8 cellular contexts compared by ENCODE assay signal in the genomic region with DNA sequence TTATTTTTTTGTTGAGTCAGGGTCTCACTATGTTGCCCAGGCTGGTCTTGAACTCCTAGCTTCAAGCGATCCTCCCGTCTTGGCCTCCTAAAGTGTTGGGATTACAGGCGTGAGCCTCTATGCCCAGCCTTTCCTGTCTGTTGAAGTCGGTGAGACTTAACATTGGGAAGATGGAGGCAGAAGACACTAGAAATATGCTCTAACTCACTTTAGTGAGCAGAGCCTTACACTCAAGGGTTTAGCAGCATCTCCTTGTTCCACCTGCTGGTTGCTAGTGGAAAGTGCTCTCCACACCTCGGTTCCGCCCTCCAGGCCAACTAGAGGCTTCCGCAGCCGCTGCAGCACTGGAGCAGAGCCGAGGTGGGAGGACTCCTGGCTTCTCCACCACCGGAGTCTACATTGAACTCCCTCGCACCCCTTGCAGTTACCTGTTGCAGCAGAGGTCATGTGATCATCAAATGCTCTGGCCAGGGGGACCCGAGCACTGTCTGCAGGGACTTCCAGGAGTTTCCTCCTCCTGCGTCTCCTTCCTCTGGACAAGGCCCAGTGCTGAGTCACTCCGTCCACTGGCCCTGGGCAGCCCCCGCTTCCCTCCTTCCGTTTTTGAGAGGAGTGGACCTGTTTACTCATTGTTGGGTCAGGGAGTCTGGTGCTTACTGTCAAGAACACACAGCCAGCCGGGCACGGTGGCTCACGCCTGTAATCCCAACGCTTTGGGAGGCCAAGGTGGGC. TPM values are rescaled to one million over a fixed set of nuclear protein-coding genes. Genes with fewer than 3 reads are reported as not detected.
DNase-seq lines count a peak whose midpoint lies in the region; ATAC-seq and TF ChIP-seq lines count a peak whose summit lies in the region.

No MANE protein-coding gene starts in this region.

- peak overlapping the region; percentile 98 to 99 for H3K27ac Mint-ChIP-seq in stimulated activated naive CD8-positive, alpha-beta T cell treated with anti-CD3 and anti-CD28 coated beads, Interleukin-15, amount 100 ng/mL, for 72 hours

- no peaks in the 10 kb centered on the region for H4K20me1 ChIP-seq in BLaER1
- H4K20me1 ChIP-seq in OCI-LY7 (ENCODE audit: insufficient read depth, low read length) = no peaks in the 10 kb centered on the region
- no peaks in the 10 kb centered on the region for H4K20me1 ChIP-seq in fibroblast of lung (ENCODE audit: control insufficient read depth, extremely low read depth, insufficient read depth, low read length)
- no peaks in the 10 kb centered on the region for H4K20me1 ChIP-seq in neural cell (ENCODE audit: insufficient read depth)

- TF ChIP-seq EP300 in neural cell (conservative IDR thresholded peaks at IDR 0.05; ENCODE audit: poor library complexity, severe bottlenecking) = no peak

- peak overlapping the region in 1 of 2 donors; percentile 52 for H3K4me3 Mint-ChIP-seq in stimulated activated naive CD8-positive, alpha-beta T cell treated with anti-CD3 and anti-CD28 coated beads, Interleukin-15, amount 100 ng/mL, for 72 hours

- H3K36me3 ChIP-seq in BLaER1 (no peaks in the 10 kb centered on the region), OCI-LY7 (ENCODE audit: insufficient read depth, low read length) (no peaks in the 10 kb centered on the region), fibroblast of lung (ENCODE audit: control insufficient read depth, insufficient read depth, low read length) (no peaks in the 10 kb centered on the region), neural cell (ENCODE audit: insufficient read depth, low read length) (no peaks in the 10 kb centered on the region)

- H3K27ac ChIP-seq in BLaER1 (peak overlapping the region; percentile 63), OCI-LY7 (ENCODE audit: low read depth, low read length, poor library complexity, severe bottlenecking) (no peak overlapping the region), fibroblast of lung (ENCODE audit: insufficient read depth, low read length) (no peak overlapping the region), neural cell (ENCODE audit: low read length) (no peak overlapping the region)

- H3K9me2 ChIP-seq in OCI-LY7 (ENCODE audit: insufficient read depth, low read length) (no peaks in the 10 kb centered on the region), neural cell (ENCODE audit: insufficient read depth, low read length) (no peaks in the 10 kb centered on the region)

- peaks cover 46% of the 10 kb centered on the region for H3K4me1 Mint-ChIP-seq in stimulated activated naive CD8-positive, alpha-beta T cell treated with anti-CD3 and anti-CD28 coated beads, Interleukin-15, amount 100 ng/mL, for 72 hours

- peak; percentile 85 for TF ChIP-seq CTCF in OCI-LY7 (conservative IDR thresholded peaks at IDR 0.05; ENCODE audit: low read length)
- peak; percentile 46 to 58 for TF ChIP-seq CTCF in fibroblast of lung (conservative IDR thresholded peaks at IDR 0.05 in 1 of 2, IDR thresholded peaks at IDR 0.05 in 1 of 2; ENCODE audit: low read depth in 1 of 2, low read length in 2 of 2)
- peak; percentile 42 for TF ChIP-seq CTCF in neural cell (IDR thresholded peaks at IDR 0.05; ENCODE audit: poor library complexity, severe bottlenecking)

- peaks cover 39% of the 10 kb centered on the region for H3K4me1 ChIP-seq in BLaER1
- peaks cover 22% of the 10 kb centered on the region for H3K4me1 ChIP-seq in OCI-LY7 (ENCODE audit: insufficient read depth, low read length, poor library complexity, severe bottlenecking)
- no peaks in the 10 kb centered on the region for H3K4me1 ChIP-seq in fibroblast of lung (ENCODE audit: control insufficient read depth, extremely low read depth, insufficient read depth, low read length)

- no peaks in the 10 kb centered on the region for H3K27me3 ChIP-seq in BLaER1
- H3K27me3 ChIP-seq in fibroblast of lung (ENCODE audit: control insufficient read depth, insufficient read depth, low read length) = no peaks in the 10 kb centered on the region
- no peaks in the 10 kb centered on the region for H3K27me3 ChIP-seq in neural cell (ENCODE audit: insufficient read depth, low read depth, low read length)

- DNase-seq in OCI-LY7 (ENCODE audit: low spot score) = peak; percentile 93
- DNase-seq in activated T-cell treated with anti-CD3 and anti-CD28 coated beads, Interleukin-2, amount 50 U/mL, for 1 hour = peak; percentile 73
- DNase-seq in fibroblast of lung (ENCODE audit: low read depth in 2 of 2) = peak; percentile 68 to 81
- DNase-seq in stimulated activated naive CD8-positive, alpha-beta T cell treated with anti-CD3 and anti-CD28 coated beads, Interleukin-15, amount 100 ng/mL, for 72 hours = peak; percentile 81 to 89

- H3K9ac ChIP-seq in BLaER1 (no peak overlapping the region), fibroblast of lung (ENCODE audit: insufficient read depth, low read length) (no peak overlapping the region), neural cell (ENCODE audit: low read length) (no peak overlapping the region)

- H3F3A ChIP-seq in neural cell (ENCODE audit: insufficient read depth, low read length, poor library complexity, severe bottlenecking) = no peaks in the 10 kb centered on the region

- intact Hi-C loops in OCI-LY7 (cut with micrococcal nuclease; ENCODE audit: unreplicated experiment) = loop anchor here (1.0 to 2.0 kb wide), 6 partner anchors 79 to 248 kb away; partner anchors contain the start of gene ARPC3

- POLR2A ChIA-PET in OCI-LY7 (lab: Charles Lee) = interaction anchor here (1.3 kb wide), 1 partner anchor 71 kb away, joined by 4 read pairs; no protein-coding TSS in a partner anchor

- no peaks in the 10 kb centered on the region for H3K9me3 ChIP-seq in BLaER1
- no peaks in the 10 kb centered on the region for H3K9me3 ChIP-seq in OCI-LY7 (ENCODE audit: low read length)
- no peaks in the 10 kb centered on the region for H3K9me3 ChIP-seq in fibroblast of lung (ENCODE audit: control insufficient read depth, insufficient read depth, low read depth, low read length)
- H3K9me3 ChIP-seq in neural cell (ENCODE audit: low read length) = no peaks in the 10 kb centered on the region

- ATAC-seq in HG03442 (IDR thresholded peaks at IDR 0.05; ENCODE audit: unreplicated experiment) = peak; percentile 69
- ATAC-seq in stimulated activated naive CD8-positive, alpha-beta T cell treated with anti-CD3 and anti-CD28 coated beads, Interleukin-15, amount 100 ng/mL, for 72 hours = peak; percentile 100

- BruUV-seq in OCI-LY7 (replicated peaks; lab: Mats Ljungman, UMichigan) = no TSS peak

- peak; percentile 27 for TF ChIP-seq POLR2A in GM19099 (IDR thresholded peaks at IDR 0.05; ENCODE audit: extremely low read depth, insufficient read length, low read depth)

- no peaks in the 10 kb centered on the region for H3K9me3 Mint-ChIP-seq in stimulated activated naive CD8-positive, alpha-beta T cell treated with anti-CD3 and anti-CD28 coated beads, Interleukin-15, amount 100 ng/mL, for 72 hours

- H2AFZ ChIP-seq in OCI-LY7 (ENCODE audit: low read length) = peak overlapping the region; percentile 83; the same call in 1 of the 2 replicates
- peak overlapping the region; percentile 17 for H2AFZ ChIP-seq in fibroblast of lung (ENCODE audit: low read length)
- H2AFZ ChIP-seq in neural cell (ENCODE audit: low read depth, low read length) = no peak overlapping the region

- H3K79me2 ChIP-seq in OCI-LY7 (ENCODE audit: insufficient read depth, low read depth, low read length) (no peaks in the 10 kb centered on the region), fibroblast of lung (ENCODE audit: control insufficient read depth, insufficient read depth, low read length) (no peaks in the 10 kb centered on the region), neural cell (replicated peaks; ENCODE audit: insufficient read depth, low read length) (no peaks in the 10 kb centered on the region)

- H3K4me3 ChIP-seq in BLaER1 (no peak overlapping the region), OCI-LY7 (ENCODE audit: low read depth, low read length, poor library complexity, severe bottlenecking) (no peak overlapping the region), fibroblast of lung (replicated peaks in 1 of 4; ENCODE audit: control extremely low read depth in 1 of 4, insufficient read depth in 1 of 4, low read depth in 3 of 4, low read length in 4 of 4) (peak overlapping the region in 1 of 4 experiments; percentile 20), neural cell (ENCODE audit: low read length) (no peak overlapping the region)

- peak; percentile 45 for TF ChIP-seq RAD21 in neural cell (conservative IDR thresholded peaks at IDR 0.05)

- H3K27me3 Mint-ChIP-seq in stimulated activated naive CD8-positive, alpha-beta T cell treated with anti-CD3 and anti-CD28 coated beads, Interleukin-15, amount 100 ng/mL, for 72 hours = no peaks in the 10 kb centered on the region

- CTCF ChIA-PET in OCI-LY7 (lab: Charles Lee; ENCODE audit: unreplicated experiment) = interaction anchor here (0.7 to 1.0 kb wide), 3 partner anchors 78 to 155 kb away, joined by 3 to 5 read pairs (median 3); no protein-coding TSS in a partner anchor

- peak overlapping the region; percentile 56 for H3K4me2 ChIP-seq in BLaER1
- H3K4me2 ChIP-seq in OCI-LY7 (ENCODE audit: low read length) = peak overlapping the region; percentile 25; the same call in 1 of the 2 replicates
- peak overlapping the region; percentile 66 for H3K4me2 ChIP-seq in fibroblast of lung (ENCODE audit: extremely low read depth, insufficient read depth, low read length)
- H3K4me2 ChIP-seq in neural cell (ENCODE audit: low read length) = no peak overlapping the region

TF ChIP-seq in neural cell, 6 proteins besides CTCF, POLR2A, EP300 and RAD21 (continues in another document):
- peak; percentile 50 for TF ChIP-seq SMC3 (conservative IDR thresholded peaks at IDR 0.05; ENCODE audit: poor library complexity)

RNA-seq across cellular contexts. Expression of gene HVCN1, which starts 9.4 kb away (rescaled TPM):
- 6.4 and 9.3 TPM in 2 replicates for total RNA-seq in OCI-LY7 (2014; rRNA removed; shearing (Covaris generic))
- total RNA-seq in OCI-LY7 (2022) (4.5 and 4.9 TPM in 2 replicates), fibroblast of lung (5.9 and 7.4 TPM in 2 replicates)
- polyA plus RNA-seq in fibroblast of lung (3.6 and 3.8 TPM in 2 replicates), neural cell (not detected in 2 replicates)
- polyA plus RNA-seq in fibroblast of lung (2012) = 2.5 and 2.7 TPM in 2 replicates
- polyA minus RNA-seq in fibroblast of lung (ENCODE audit: low replicate concordance) (3.0 and 5.2 TPM in 2 replicates), neural cell (not detected in 2 replicates)

RNA-seq across cellular contexts. Expression of gene PPP1CC, which starts 44.4 kb away (rescaled TPM):
- 140 and 146 TPM in 2 replicates for total RNA-seq in OCI-LY7 (2014; rRNA removed; shearing (Covaris generic))
- total RNA-seq in OCI-LY7 (2022) (264 and 275 TPM in 2 replicates), fibroblast of lung (98.9 and 112 TPM in 2 replicates)
- polyA plus RNA-seq in fibroblast of lung (110 and 125 TPM in 2 replicates), neural cell (158 and 188 TPM in 2 replicates)
- 90.9 and 113 TPM in 2 replicates for polyA plus RNA-seq in fibroblast of lung (2012)
- polyA minus RNA-seq in fibroblast of lung (ENCODE audit: low replicate concordance) (31.4 and 40.3 TPM in 2 replicates), neural cell (130 and 133 TPM in 2 replicates)
